ENCODE assay signal across 9 cellular contexts in the genomic region with DNA sequence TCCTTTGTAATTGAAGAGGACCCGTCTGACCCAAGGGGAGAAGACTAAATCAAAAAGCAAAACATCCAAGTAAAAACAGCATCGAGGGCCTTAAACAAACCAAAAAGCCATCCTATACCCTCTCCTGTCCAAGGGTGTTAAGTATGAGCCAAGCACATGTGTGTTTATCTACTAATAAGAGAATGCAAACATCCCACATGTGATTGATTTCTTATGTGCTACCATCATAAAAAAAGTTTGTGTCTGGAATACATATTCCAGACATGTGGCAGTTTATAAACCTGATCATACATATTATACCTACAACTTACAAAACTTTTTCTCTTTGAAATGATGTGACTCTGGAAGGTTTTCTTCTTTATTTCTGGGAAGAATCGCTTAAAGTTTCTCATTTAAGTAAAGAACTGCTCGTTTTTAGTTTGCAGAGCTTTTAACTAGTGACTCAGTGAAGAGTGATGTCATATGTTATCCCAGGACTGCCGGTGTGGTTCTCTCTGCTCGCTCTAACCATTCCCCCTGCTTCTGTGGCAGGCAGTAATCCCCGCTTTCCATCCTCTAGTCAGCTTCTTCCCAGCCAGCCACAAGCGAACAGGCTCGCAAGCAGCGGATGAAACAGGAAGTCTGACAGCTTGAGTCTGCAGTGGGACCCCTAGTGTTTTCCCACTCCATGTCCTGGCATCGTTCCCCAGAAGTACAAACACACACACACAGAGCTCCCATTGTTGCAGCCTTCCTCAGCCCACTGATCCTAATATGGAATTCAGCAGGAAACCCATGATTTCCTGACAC. TPM values are rescaled to one million over a fixed set of nuclear protein-coding genes. Genes with fewer than 3 reads are reported as not detected.
DNase-seq lines count a peak whose midpoint lies in the region; ATAC-seq, FAIRE-seq and TF ChIP-seq lines count a peak whose summit lies in the region.
"Had no signal": no experiment of that assay in that cellular context is flagged by ENCODE, and none has a peak within 500 bp of the region (broad histone marks: within the 10 kb centered on the region; RNA-seq: fewer than 3 reads in every experiment).

No MANE protein-coding gene starts in this region.

- FAIRE-seq in H54 (lab: Jason Lieb, UNC): peak; percentile 92

- H3K9ac ChIP-seq in duodenal mucosa (ENCODE audit: low read depth in 1 of 2, low read length in 2 of 2) (peak overlapping the region in 1 of 2 donors; percentile 71), liver (ENCODE audit: low read depth in 1 of 2, low read length in 2 of 2) (no peak overlapping the region)

- H3K4me1 ChIP-seq in duodenal mucosa (ENCODE audit: control insufficient read depth in 1 of 2, insufficient read depth in 2 of 2, low read length in 2 of 2) (no peaks in the 10 kb centered on the region), liver (ENCODE audit: control insufficient read depth in 4 of 4, insufficient read depth in 4 of 4, low read length in 3 of 4) (no peaks in the 10 kb centered on the region), testis (peaks cover 5% of the 10 kb centered on the region)

- TF ChIP-seq CTCF in liver (IDR thresholded peaks at IDR 0.05; ENCODE audit: low read depth, low read length, missing input control): no peak
- no peak for TF ChIP-seq CTCF in testis (IDR thresholded peaks at IDR 0.05)

- H3K9me3 ChIP-seq in duodenal mucosa (ENCODE audit: control insufficient read depth in 1 of 2, low read length in 2 of 2): no peaks in the 10 kb centered on the region
- H3K9me3 ChIP-seq in liver (ENCODE audit: control insufficient read depth in 4 of 4, low read length in 3 of 4): no peaks in the 10 kb centered on the region
- no peaks in the 10 kb centered on the region for H3K9me3 ChIP-seq in testis

- H3K4me3 ChIP-seq in duodenal mucosa (ENCODE audit: low read depth in 1 of 2, low read length in 2 of 2): peak overlapping the region; percentile 49 to 61
- no peak overlapping the region for H3K4me3 ChIP-seq in liver (ENCODE audit: low read depth in 1 of 3, low read length in 3 of 3)
- H3K4me3 ChIP-seq in testis: peak overlapping the region; percentile 53 to 58
- H3K4me3 ChIP-seq: PC-9 had no signal

- H3K36me3 ChIP-seq in duodenal mucosa (ENCODE audit: control insufficient read depth in 1 of 2, insufficient read depth in 2 of 2, low read length in 2 of 2) (no peaks in the 10 kb centered on the region), liver (ENCODE audit: control insufficient read depth in 4 of 4, insufficient read depth in 3 of 4, low read depth in 1 of 4, low read length in 3 of 4) (no peaks in the 10 kb centered on the region), testis (ENCODE audit: low read depth, missing control alignments) (no peaks in the 10 kb centered on the region)

- DNase-seq in H54 (ENCODE audit: insufficient read length, low spot score) (peak; percentile 26), NCI-H526 treated with DMSO at 0.1 percent for 48 hours (lab: John Stamatoyannopoulos, UW) (peak; percentile 2), testis (peak; percentile 90)
- DNase-seq in activated naive CD4-positive, alpha-beta T cell (lab: John Stamatoyannopoulos, UW): no peak

- H3K27me3 ChIP-seq in duodenal mucosa (ENCODE audit: control insufficient read depth in 1 of 2, insufficient read depth in 2 of 2, low read length in 2 of 2) (no peaks in the 10 kb centered on the region), liver (ENCODE audit: control insufficient read depth in 4 of 4, insufficient read depth in 4 of 4, low read length in 3 of 4) (no peaks in the 10 kb centered on the region), testis (no peaks in the 10 kb centered on the region)

- ATAC-seq in GM21367 (IDR thresholded peaks at IDR 0.05; ENCODE audit: unreplicated experiment) (no peak), HG03571 (IDR thresholded peaks at IDR 0.05; ENCODE audit: unreplicated experiment) (no peak)

- TF ChIP-seq POLR2A in H54 (IDR thresholded peaks at IDR 0.05; ENCODE audit: low read depth, low read length): no peak
- TF ChIP-seq POLR2A in testis (IDR thresholded peaks at IDR 0.05): no peak

- WGBS in liver: 15% methylated on average over 11 of the region's 11 CpGs
- 11% methylated on average over 9 to 11 of the region's 11 CpGs for WGBS in testis, 2 donors

- H3K27ac ChIP-seq in duodenal mucosa (ENCODE audit: low read depth, low read length) (peak overlapping the region; percentile 46), liver (ENCODE audit: low read depth in 1 of 2, low read length in 2 of 2) (peak overlapping the region; percentile 1 to 64), testis (peak overlapping the region; percentile 36 to 87)
- H3K27ac ChIP-seq: PC-9 had no signal

- TF ChIP-seq RAD21 in liver (IDR thresholded peaks at IDR 0.05): peak; percentile 26 to 40

- intact Hi-C loops in testis (cut with DNase I; ENCODE audit: low total_unique reads): no loop called here

TF ChIP-seq in liver, 16 proteins besides CTCF, POLR2A, EP300 and RAD21:
- TF ChIP-seq FOXA2 (IDR thresholded peaks at IDR 0.05) (no peak), EGR1 (IDR thresholded peaks at IDR 0.05; ENCODE audit: low read depth in 2 of 2) (no peak), HNF4A (conservative IDR thresholded peaks at IDR 0.05) (no peak), SP1 (IDR thresholded peaks at IDR 0.05) (peak; percentile 42), HNF4G (IDR thresholded peaks at IDR 0.05) (no peak), NR2F2 (IDR thresholded peaks at IDR 0.05) (peak; percentile 62), YY1 (IDR thresholded peaks at IDR 0.05) (peak; percentile 76), FOXA1 (IDR thresholded peaks at IDR 0.05) (no peak), RXRA (IDR thresholded peaks at IDR 0.05) (peak in 1 of 2 donors; percentile 3), GABPA (IDR thresholded peaks at IDR 0.05 in 1 of 2, conservative IDR thresholded peaks at IDR 0.05 in 1 of 2) (no peak), TAF1 (conservative IDR thresholded peaks at IDR 0.05) (no peak)
- TF ChIP-seq, protein P1, sequence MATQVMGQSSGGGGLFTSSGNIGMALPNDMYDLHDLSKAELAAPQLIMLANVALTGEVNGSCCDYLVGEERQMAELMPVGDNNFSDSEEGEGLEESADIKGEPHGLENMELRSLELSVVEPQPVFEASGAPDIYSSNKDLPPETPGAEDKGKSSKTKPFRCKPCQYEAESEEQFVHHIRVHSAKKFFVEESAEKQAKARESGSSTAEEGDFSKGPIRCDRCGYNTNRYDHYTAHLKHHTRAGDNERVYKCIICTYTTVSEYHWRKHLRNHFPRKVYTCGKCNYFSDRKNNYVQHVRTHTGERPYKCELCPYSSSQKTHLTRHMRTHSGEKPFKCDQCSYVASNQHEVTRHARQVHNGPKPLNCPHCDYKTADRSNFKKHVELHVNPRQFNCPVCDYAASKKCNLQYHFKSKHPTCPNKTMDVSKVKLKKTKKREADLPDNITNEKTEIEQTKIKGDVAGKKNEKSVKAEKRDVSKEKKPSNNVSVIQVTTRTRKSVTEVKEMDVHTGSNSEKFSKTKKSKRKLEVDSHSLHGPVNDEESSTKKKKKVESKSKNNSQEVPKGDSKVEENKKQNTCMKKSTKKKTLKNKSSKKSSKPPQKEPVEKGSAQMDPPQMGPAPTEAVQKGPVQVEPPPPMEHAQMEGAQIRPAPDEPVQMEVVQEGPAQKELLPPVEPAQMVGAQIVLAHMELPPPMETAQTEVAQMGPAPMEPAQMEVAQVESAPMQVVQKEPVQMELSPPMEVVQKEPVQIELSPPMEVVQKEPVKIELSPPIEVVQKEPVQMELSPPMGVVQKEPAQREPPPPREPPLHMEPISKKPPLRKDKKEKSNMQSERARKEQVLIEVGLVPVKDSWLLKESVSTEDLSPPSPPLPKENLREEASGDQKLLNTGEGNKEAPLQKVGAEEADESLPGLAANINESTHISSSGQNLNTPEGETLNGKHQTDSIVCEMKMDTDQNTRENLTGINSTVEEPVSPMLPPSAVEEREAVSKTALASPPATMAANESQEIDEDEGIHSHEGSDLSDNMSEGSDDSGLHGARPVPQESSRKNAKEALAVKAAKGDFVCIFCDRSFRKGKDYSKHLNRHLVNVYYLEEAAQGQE (IDR thresholded peaks at IDR 0.05): no peak
- TF ChIP-seq, protein P2, sequence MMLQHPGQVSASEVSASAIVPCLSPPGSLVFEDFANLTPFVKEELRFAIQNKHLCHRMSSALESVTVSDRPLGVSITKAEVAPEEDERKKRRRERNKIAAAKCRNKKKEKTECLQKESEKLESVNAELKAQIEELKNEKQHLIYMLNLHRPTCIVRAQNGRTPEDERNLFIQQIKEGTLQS (IDR thresholded peaks at IDR 0.05): no peak
- TF ChIP-seq, protein P3, sequence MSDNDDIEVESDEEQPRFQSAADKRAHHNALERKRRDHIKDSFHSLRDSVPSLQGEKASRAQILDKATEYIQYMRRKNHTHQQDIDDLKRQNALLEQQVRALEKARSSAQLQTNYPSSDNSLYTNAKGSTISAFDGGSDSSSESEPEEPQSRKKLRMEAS (IDR thresholded peaks at IDR 0.05): peak; percentile 28
- TF ChIP-seq, protein P4, sequence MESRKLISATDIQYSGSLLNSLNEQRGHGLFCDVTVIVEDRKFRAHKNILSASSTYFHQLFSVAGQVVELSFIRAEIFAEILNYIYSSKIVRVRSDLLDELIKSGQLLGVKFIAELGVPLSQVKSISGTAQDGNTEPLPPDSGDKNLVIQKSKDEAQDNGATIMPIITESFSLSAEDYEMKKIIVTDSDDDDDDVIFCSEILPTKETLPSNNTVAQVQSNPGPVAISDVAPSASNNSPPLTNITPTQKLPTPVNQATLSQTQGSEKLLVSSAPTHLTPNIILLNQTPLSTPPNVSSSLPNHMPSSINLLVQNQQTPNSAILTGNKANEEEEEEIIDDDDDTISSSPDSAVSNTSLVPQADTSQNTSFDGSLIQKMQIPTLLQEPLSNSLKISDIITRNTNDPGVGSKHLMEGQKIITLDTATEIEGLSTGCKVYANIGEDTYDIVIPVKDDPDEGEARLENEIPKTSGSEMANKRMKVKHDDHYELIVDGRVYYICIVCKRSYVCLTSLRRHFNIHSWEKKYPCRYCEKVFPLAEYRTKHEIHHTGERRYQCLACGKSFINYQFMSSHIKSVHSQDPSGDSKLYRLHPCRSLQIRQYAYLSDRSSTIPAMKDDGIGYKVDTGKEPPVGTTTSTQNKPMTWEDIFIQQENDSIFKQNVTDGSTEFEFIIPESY (IDR thresholded peaks at IDR 0.05): no peak

RNA-seq across cellular contexts. Expression of a gene that starts 0.4 kb away (rescaled TPM):
- total RNA-seq in liver: 1 to 10 TPM; 1.0 to 1.4 TPM
- polyA plus RNA-seq in liver: 1 to 10 TPM; 1.1 to 1.7 TPM
- 10 to 100 TPM in 1 of 2 donors, 1 to 10 TPM in 1; 8.3 to 18.6 TPM for total RNA-seq in testis
- polyA plus RNA-seq in testis (ENCODE audit: insufficient read depth, low read depth, low replicate concordance): 8.4 TPM
- total RNA-seq: PC-9 had no signal

Comparison
In these comparisons a context has a peak if more than half of its experiments do, and no peak if none do; other contexts are left out.
1. DNase-seq: peak in H54 (single experiment), NCI-H526 treated with DMSO at 0.1 percent for 48 hours (single experiment) and testis (single experiment); none in activated naive CD4-positive, alpha-beta T cell (0 of 4).
2. H3K4me3 ChIP-seq: peak in duodenal mucosa (2 of 2) and testis (2 of 2); none in liver (0 of 3).
3. Peak in every context shown above with its lines, with median percentiles within 50 percentile points of each other: H3K27ac ChIP-seq.